1 cellular context compared by ENCODE assay signal in genomic region chr4:2292679-2293108, GRCh38.
TF ChIP-seq lines count a peak whose summit lies in the region.

No MANE protein-coding gene starts in this region.

TF ChIP-seq in K562, 482 proteins besides CTCF, POLR2A, EP300 and RAD21:
- TF ChIP-seq, protein P1, sequence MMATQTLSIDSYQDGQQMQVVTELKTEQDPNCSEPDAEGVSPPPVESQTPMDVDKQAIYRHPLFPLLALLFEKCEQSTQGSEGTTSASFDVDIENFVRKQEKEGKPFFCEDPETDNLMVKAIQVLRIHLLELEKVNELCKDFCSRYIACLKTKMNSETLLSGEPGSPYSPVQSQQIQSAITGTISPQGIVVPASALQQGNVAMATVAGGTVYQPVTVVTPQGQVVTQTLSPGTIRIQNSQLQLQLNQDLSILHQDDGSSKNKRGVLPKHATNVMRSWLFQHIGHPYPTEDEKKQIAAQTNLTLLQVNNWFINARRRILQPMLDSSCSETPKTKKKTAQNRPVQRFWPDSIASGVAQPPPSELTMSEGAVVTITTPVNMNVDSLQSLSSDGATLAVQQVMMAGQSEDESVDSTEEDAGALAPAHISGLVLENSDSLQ (IDR thresholded peaks at IDR 0.05): peak; percentile 28; the same call in 1 of the 2 replicates
- TF ChIP-seq MEIS2 (IDR thresholded peaks at IDR 0.05; ENCODE audit: partially characterized antibody): peak; percentile 37
- TF ChIP-seq BDP1 (IDR thresholded peaks at IDR 0.05; ENCODE audit: insufficient read depth, insufficient read length): no peak
- TF ChIP-seq PBX2 (CRISPR knock-in tag; IDR thresholded peaks at IDR 0.05; ENCODE audit: low read depth): no peak
- TF ChIP-seq PBX2 (tag; conservative IDR thresholded peaks at IDR 0.05; ENCODE audit: low read depth): 0 out of 2 replicates have a peak, but pooled peaks have one; percentile 49
